ENCODE assay signal across 9 cellular contexts in genomic region chr13:30737511-30738342, GRCh38. TPM values are rescaled to one million over a fixed set of nuclear protein-coding genes. Genes with fewer than 3 reads are reported as not detected.
DNase-seq lines count a peak whose midpoint lies in the region; ATAC-seq, FAIRE-seq and TF ChIP-seq lines count a peak whose summit lies in the region.
"Had no signal": no experiment of that assay in that cellular context is flagged by ENCODE, and none has a peak within 500 bp of the region (broad histone marks: within the 10 kb centered on the region; RNA-seq: fewer than 3 reads in every experiment).

No MANE protein-coding gene starts in this region.

- H3K4me2 ChIP-seq in osteoblast (ENCODE audit: insufficient read depth, low read length) (no peak overlapping the region), PC-3 (ENCODE audit: low read length) (no peak overlapping the region)

- H3K27ac ChIP-seq in adipose tissue (ENCODE audit: low read depth, low read length) (peak overlapping the region; percentile 0), osteoblast (ENCODE audit: low read depth, low read length) (no peak overlapping the region), small intestine (ENCODE audit: low read depth in 1 of 2, low read length in 1 of 2) (peak overlapping the region in 1 of 2 donors; percentile 32), PC-3 (ENCODE audit: low read length) (no peak overlapping the region)

- H4K20me1 ChIP-seq in osteoblast (ENCODE audit: insufficient read depth, low read length) (no peaks in the 10 kb centered on the region), PC-3 (ENCODE audit: low read length) (no peaks in the 10 kb centered on the region)

- H3K79me2 ChIP-seq in osteoblast (ENCODE audit: insufficient read depth, low read length), result no peaks in the 10 kb centered on the region
- no peaks in the 10 kb centered on the region for H3K79me2 ChIP-seq in PC-3 (ENCODE audit: low read length)

- H3K4me1 ChIP-seq in osteoblast (ENCODE audit: insufficient read depth, low read length), result peaks cover 27% of the 10 kb centered on the region
- peaks cover 8 to 9% of the 10 kb centered on the region in 2 donors for H3K4me1 ChIP-seq in small intestine (ENCODE audit: control insufficient read depth in 2 of 2, insufficient read depth in 1 of 2, low read depth in 1 of 2, low read length in 1 of 2)
- peaks cover 29% of the 10 kb centered on the region for H3K4me1 ChIP-seq in PC-3 (ENCODE audit: insufficient read depth, low read length)

- peak; percentile 62 for FAIRE-seq in GM12892 (lab: Jason Lieb, UNC)
- no peak for FAIRE-seq in small intestine (lab: Jason Lieb, UNC)

- DNase-seq in GM12892 (ENCODE audit: insufficient read length) (no peak), NOMO-1 (lab: John Stamatoyannopoulos, UW; ENCODE audit: unreplicated experiment in 2 of 2) (peak; percentile 84 to 94), osteoblast (ENCODE audit: insufficient read length, low spot score, missing footprints) (peak; percentile 14), small intestine (no peak), PC-3 (no peak), NCI-H1694 (lab: John Stamatoyannopoulos, UW) (no peak)

- no peak overlapping the region for H3K9ac ChIP-seq in PC-3 (ENCODE audit: low read length)

- no peaks in the 10 kb centered on the region for H3K36me3 ChIP-seq in osteoblast (ENCODE audit: insufficient read depth, low read length)
- H3K36me3 ChIP-seq in small intestine (ENCODE audit: control insufficient read depth in 2 of 2, insufficient read depth in 2 of 2, low read length in 2 of 2), result no peaks in the 10 kb centered on the region
- H3K36me3 ChIP-seq in PC-3 (ENCODE audit: low read depth, low read length), result no peaks in the 10 kb centered on the region

- H3K4me3 ChIP-seq in osteoblast (ENCODE audit: insufficient read depth, low read length) (no peak overlapping the region), small intestine (ENCODE audit: low read depth in 1 of 2, low read length in 2 of 2) (peak overlapping the region in 1 of 2 donors; percentile 4), PC-3 (ENCODE audit: low read length) (no peak overlapping the region)

- H3K9me3 ChIP-seq in osteoblast (ENCODE audit: low read depth, low read length) (no peaks in the 10 kb centered on the region), small intestine (ENCODE audit: control insufficient read depth, low read depth) (no peaks in the 10 kb centered on the region), PC-3 (ENCODE audit: low read length) (no peaks in the 10 kb centered on the region)

- no peaks in the 10 kb centered on the region for H3K9me2 ChIP-seq in PC-3 (replicated peaks; ENCODE audit: low read length)

- TF ChIP-seq CTCF in osteoblast (IDR thresholded peaks at IDR 0.05; ENCODE audit: extremely low read depth, low read depth, low read length) (no peak), PC-3 (conservative IDR thresholded peaks at IDR 0.05; ENCODE audit: low read depth, low read length) (no peak)

- CTCF ChIA-PET in PC-3 (lab: Charles Lee), result no interaction called here

- intact Hi-C loops in PC-3 (cut with micrococcal nuclease), result no loop called here

- BruUV-seq in PC-3 (replicated peaks; lab: Mats Ljungman, UMichigan), result no TSS peak

- peaks cover 3% of the 10 kb centered on the region for H3K27me3 ChIP-seq in osteoblast (ENCODE audit: insufficient read depth, low read length)
- H3K27me3 ChIP-seq in small intestine (ENCODE audit: control insufficient read depth in 2 of 2, insufficient read depth in 2 of 2, low read length in 2 of 2), result no peaks in the 10 kb centered on the region
- no peaks in the 10 kb centered on the region for H3K27me3 ChIP-seq in PC-3 (ENCODE audit: low read length)

- H2AFZ ChIP-seq in osteoblast (ENCODE audit: low read length), result no peak overlapping the region
- no peak overlapping the region for H2AFZ ChIP-seq in PC-3 (ENCODE audit: low read length)

- WGBS in adipose tissue, 3 donors, result 53 to 73% (median 61%) methylated on average over 3 of the region's 3 CpGs
- 68 to 87% (median 78%) methylated on average over 3 of the region's 3 CpGs for WGBS in small intestine, 3 donors

- ATAC-seq in HG03354 (IDR thresholded peaks at IDR 0.05; ENCODE audit: poor library complexity, severe bottlenecking, unreplicated experiment) (no peak), PC-3 (no peak)

- H3F3A ChIP-seq in PC-3 (ENCODE audit: low read length, unreplicated experiment), result peaks cover 4% of the 10 kb centered on the region

- no peak for TF ChIP-seq POLR2A in GM12892 (IDR thresholded peaks at IDR 0.05; ENCODE audit: low read depth, low read length)

- POLR2A ChIA-PET in PC-3 (lab: Charles Lee; ENCODE audit: unreplicated experiment), result no interaction called here

RNA-seq across cellular contexts. Expression of gene ALOX5AP, which starts 2.4 kb away (rescaled TPM):
- polyA plus RNA-seq in GM12892 (2012; ENCODE audit: missing spikeins), result 22.0 TPM
- 10 to 100 TPM in 2 of 3 donors, 1 to 10 TPM in 1; 8.7 to 72.1 (median 40.2) TPM for polyA plus RNA-seq in adipose tissue
- total RNA-seq in osteoblast, result 0.29 TPM in 1 of 2 replicates, not detected in the other
- polyA plus RNA-seq in small intestine, result 10 to 100 TPM; 14.3 to 36.1 (median 18.6) TPM
- not detected in 2 replicates for total RNA-seq in PC-3 (2014; rRNA removed)
- total RNA-seq: pulmonary artery endothelial cell had no signal

Comparison
In these comparisons a context has a peak if more than half of its experiments do, and no peak if none do; other contexts are left out.
1. DNase-seq: peak in NOMO-1 (2 of 2) and osteoblast (single experiment); none in GM12892 (single experiment), small intestine (single experiment), PC-3 (single experiment) and NCI-H1694 (single experiment).